ENCODE assay signal across 34 cellular contexts in genomic region chr4:112015960-112016359, GRCh38.
"Had no signal": no experiment of that assay in that cellular context is flagged by ENCODE, and none has a peak within 500 bp of the region (broad histone marks: within the 10 kb centered on the region; RNA-seq: fewer than 3 reads in every experiment).

No MANE protein-coding gene starts in this region.

- H3K4me3 ChIP-seq: MG63 had no signal

- H3K9me3 ChIP-seq: MG63 had no signal

- H3K36me3 ChIP-seq: MG63 had no signal

- DNase-seq: Karpas-422, Kasumi-1, MG63, MM.1S, MV-4-11, NCI-H1048, NCI-H1092, NCI-H1092 treated with DMSO at 0.1 percent for 48 hours, NCI-H1105, NCI-H1105 treated with DMSO at 0.1 percent for 48 hours, NCI-H1417, NCI-H1417 treated with DMSO at 0.1 percent for 48 hours, NCI-H1436, NCI-H1436 treated with DMSO at 0.1 percent for 48 hours, NCI-H146, NCI-H1694, NCI-H1694 treated with DMSO at 0.1 percent for 48 hours, NCI-H187, NCI-H187 treated with DMSO at 0.1 percent for 48 hours, NCI-H1930, NCI-H2029, NCI-H2029 treated with DMSO at 0.1 percent for 48 hours, NCI-H2081, NCI-H2081 treated with DMSO at 0.1 percent for 48 hours, NCI-H2107, NCI-H2171, NCI-H2171 treated with DMSO at 0.1 percent for 48 hours, NCI-H2227 treated with DMSO at 0.1 percent for 48 hours, NCI-H226, NCI-H345, NCI-H446, NCI-H446 treated with DMSO at 0.1 percent for 48 hours, NCI-H510A, NCI-H510A treated with DMSO at 0.1 percent for 48 hours had no signal
